ENCODE assay signal across 1 cellular context in genomic region chr1:40373323-40374283, GRCh38.
TF ChIP-seq lines count a peak whose summit lies in the region.

Gene SMAP2, plus strand, starts transcription at chr1:40373727. Its CDS starts 394 bp downstream, at chr1:40374121.

TF ChIP-seq in HepG2, 621 proteins besides CTCF, POLR2A, EP300 and RAD21 (continued from another document):
- no peak for TF ChIP-seq PBX2 (CRISPR knock-in tag; IDR thresholded peaks at IDR 0.05)
- no peak for TF ChIP-seq RFX1 (IDR thresholded peaks at IDR 0.05)
- TF ChIP-seq NONO (IDR thresholded peaks at IDR 0.05) = no peak
- no peak; the same call in 1 of the 2 replicates for TF ChIP-seq NONO (CRISPR knock-in tag; conservative IDR thresholded peaks at IDR 0.05)
- TF ChIP-seq NR2F2 (IDR thresholded peaks at IDR 0.05; ENCODE audit: borderline replicate concordance, low read depth) = no peak
- no peak for TF ChIP-seq FUBP1 (CRISPR knock-in tag; IDR thresholded peaks at IDR 0.05; ENCODE audit: borderline replicate concordance)
- TF ChIP-seq ZNF616 (CRISPR knock-in tag; IDR thresholded peaks at IDR 0.05; ENCODE audit: low read depth) = no peak
- no peak for TF ChIP-seq ATF2 (CRISPR knock-in tag; IDR thresholded peaks at IDR 0.05)
- no peak for TF ChIP-seq ZBTB33 (CRISPR knock-in tag; IDR thresholded peaks at IDR 0.05)
- TF ChIP-seq ZNF687 (CRISPR knock-in tag; IDR thresholded peaks at IDR 0.05) = no peak
- no peak; the same call in 1 of the 2 replicates for TF ChIP-seq ZNF713 (CRISPR knock-in tag; IDR thresholded peaks at IDR 0.05)
- peak; percentile 66 for TF ChIP-seq POLR2AphosphoS5 (IDR thresholded peaks at IDR 0.05; ENCODE audit: low read depth, low read length)
- peak; percentile 8 for TF ChIP-seq ASH2L (IDR thresholded peaks at IDR 0.05; ENCODE audit: insufficient read length, low read depth, low read length)
- peak; percentile 79 for TF ChIP-seq ELF3 (CRISPR knock-in tag; IDR thresholded peaks at IDR 0.05)
- TF ChIP-seq ZNF232 (CRISPR knock-in tag; IDR thresholded peaks at IDR 0.05; ENCODE audit: borderline replicate concordance) = no peak
- no peak for TF ChIP-seq JUNB (CRISPR knock-in tag; IDR thresholded peaks at IDR 0.05; ENCODE audit: borderline replicate concordance)
- no peak for TF ChIP-seq TIGD3 (CRISPR knock-in tag; IDR thresholded peaks at IDR 0.05; ENCODE audit: borderline replicate concordance)
- no peak for TF ChIP-seq ZC3H4 (CRISPR knock-in tag; IDR thresholded peaks at IDR 0.05; ENCODE audit: borderline replicate concordance)
- no peak for TF ChIP-seq RCOR2 (CRISPR knock-in tag; IDR thresholded peaks at IDR 0.05)
- no peak for TF ChIP-seq TOPORS (CRISPR knock-in tag; IDR thresholded peaks at IDR 0.05)
- no peak for TF ChIP-seq ZBTB7B (CRISPR knock-in tag; IDR thresholded peaks at IDR 0.05)
- TF ChIP-seq TCF12 (IDR thresholded peaks at IDR 0.05) = no peak
- no peak for TF ChIP-seq TCF12 (CRISPR knock-in tag; IDR thresholded peaks at IDR 0.05)
- no peak for TF ChIP-seq HES4 (CRISPR knock-in tag; IDR thresholded peaks at IDR 0.05; ENCODE audit: borderline replicate concordance)
- no peak for TF ChIP-seq ZNF75D (CRISPR knock-in tag; IDR thresholded peaks at IDR 0.05; ENCODE audit: borderline replicate concordance)
- TF ChIP-seq BRD4 (CRISPR knock-in tag; IDR thresholded peaks at IDR 0.05) = no peak
- TF ChIP-seq ZFYVE20 (CRISPR knock-in tag; IDR thresholded peaks at IDR 0.05; ENCODE audit: borderline replicate concordance, low read depth) = no peak
- TF ChIP-seq RXRA (CRISPR knock-in tag; IDR thresholded peaks at IDR 0.05) = peak; percentile 76; the same call in 1 of the 2 replicates
- no peak for TF ChIP-seq SNAPC4 (CRISPR knock-in tag; IDR thresholded peaks at IDR 0.05)
- no peak for TF ChIP-seq GPN1 (CRISPR knock-in tag; IDR thresholded peaks at IDR 0.05; ENCODE audit: borderline replicate concordance)
- no peak for TF ChIP-seq HOXD1 (CRISPR knock-in tag; IDR thresholded peaks at IDR 0.05)
- no peak for TF ChIP-seq KLF6 (CRISPR knock-in tag; IDR thresholded peaks at IDR 0.05)
- peak; percentile 90 for TF ChIP-seq SAP130 (CRISPR knock-in tag; IDR thresholded peaks at IDR 0.05; ENCODE audit: low read depth)
- TF ChIP-seq ZNF790 (CRISPR knock-in tag; IDR thresholded peaks at IDR 0.05; ENCODE audit: borderline replicate concordance) = no peak
- no peak for TF ChIP-seq ZNF441 (CRISPR knock-in tag; IDR thresholded peaks at IDR 0.05; ENCODE audit: borderline replicate concordance)
- TF ChIP-seq ZNF296 (CRISPR knock-in tag; conservative IDR thresholded peaks at IDR 0.05) = no peak
- no peak for TF ChIP-seq ZNF329 (CRISPR knock-in tag; IDR thresholded peaks at IDR 0.05; ENCODE audit: low read depth)
- no peak for TF ChIP-seq REST (IDR thresholded peaks at IDR 0.05; ENCODE audit: borderline replicate concordance in 1 of 2, low read depth in 1 of 2, low read length in 2 of 2)
- no peak for TF ChIP-seq NCOR1 (IDR thresholded peaks at IDR 0.05; ENCODE audit: borderline replicate concordance, low read length)
- TF ChIP-seq HOXA9 (CRISPR knock-in tag; IDR thresholded peaks at IDR 0.05; ENCODE audit: borderline replicate concordance) = no peak
